In genomic region chr12:128823216-128823915, GRCh38 we compare ENCODE assay signal across 8 cellular contexts. TPM values are rescaled to one million over a fixed set of nuclear protein-coding genes. Genes with fewer than 3 reads are reported as not detected.
DNase-seq lines count a peak whose midpoint lies in the region; ATAC-seq and TF ChIP-seq lines count a peak whose summit lies in the region.

No MANE protein-coding gene starts in this region.

- H3K79me2 ChIP-seq in OCI-LY7 (ENCODE audit: insufficient read depth, low read depth, low read length): peaks cover 61% of the 10 kb centered on the region

- H3K4me1 Mint-ChIP-seq in chondrocyte (ENCODE audit: low read depth) (peaks cover 44% of the 10 kb centered on the region), type B pancreatic cell (ENCODE audit: unreplicated experiment) (peaks cover 41% of the 10 kb centered on the region)

- POLR2A ChIA-PET in OCI-LY7 (lab: Charles Lee): interaction anchor here (0.8 to 1.9 kb wide), 5 partner anchors 13 to 34 kb away, joined by 5 to 7 read pairs (median 6); no protein-coding TSS in a partner anchor

- H2AFZ ChIP-seq in OCI-LY7 (ENCODE audit: low read length): no peak overlapping the region

- TF ChIP-seq CTCF in AG10803 (conservative IDR thresholded peaks at IDR 0.05; ENCODE audit: low read length) (no peak), OCI-LY7 (conservative IDR thresholded peaks at IDR 0.05; ENCODE audit: low read length) (no peak), chondrocyte (IDR thresholded peaks at IDR 0.05) (peak; percentile 19), lung (IDR thresholded peaks at IDR 0.05; ENCODE audit: control extremely low read depth, extremely low read depth) (no peak), type B pancreatic cell (conservative IDR thresholded peaks at IDR 0.05) (no peak)

- H3K4me3 Mint-ChIP-seq in chondrocyte (ENCODE audit: unreplicated experiment) (peak overlapping the region; percentile 77), type B pancreatic cell (peak overlapping the region; percentile 91)

- H3K36me3 ChIP-seq in OCI-LY7 (ENCODE audit: insufficient read depth, low read length): peaks cover 43% of the 10 kb centered on the region
- H3K36me3 ChIP-seq in lung (ENCODE audit: control insufficient read depth in 2 of 2, insufficient read depth in 2 of 2, low read length in 2 of 2): no peaks in the 10 kb centered on the region

- H3K9me3 ChIP-seq in OCI-LY7 (ENCODE audit: low read length) (peaks cover 9% of the 10 kb centered on the region; the same call in 1 of the 2 replicates), lung (ENCODE audit: control insufficient read depth in 2 of 2, insufficient read depth in 1 of 2, low read length in 1 of 2) (peaks cover 0 to 3% of the 10 kb centered on the region in 2 donors)

- H3K36me3 Mint-ChIP-seq in chondrocyte (ENCODE audit: low read depth): peaks cover 8% of the 10 kb centered on the region
- H3K36me3 Mint-ChIP-seq in type B pancreatic cell: peaks cover 15% of the 10 kb centered on the region

- H3K27me3 Mint-ChIP-seq in chondrocyte (ENCODE audit: low read depth): no peaks in the 10 kb centered on the region
- no peaks in the 10 kb centered on the region for H3K27me3 Mint-ChIP-seq in type B pancreatic cell

- peak overlapping the region; percentile 92 for H3K4me2 ChIP-seq in OCI-LY7 (ENCODE audit: low read length)

- BruUV-seq in OCI-LY7 (replicated peaks; lab: Mats Ljungman, UMichigan): no TSS peak

- peak; percentile 16 for TF ChIP-seq POLR2A in GM18526 (IDR thresholded peaks at IDR 0.05; ENCODE audit: extremely low read depth, insufficient read length)

- peak overlapping the region; percentile 78 for H3K4me3 ChIP-seq in AG10803 (ENCODE audit: low read length)
- H3K4me3 ChIP-seq in OCI-LY7 (ENCODE audit: low read depth, low read length, poor library complexity, severe bottlenecking): peak overlapping the region; percentile 99
- H3K4me3 ChIP-seq in lung: peak overlapping the region; percentile 98

- WGBS in lung, 2 donors: 1% methylated on average over 53 to 88 of the region's 88 CpGs

- peak; percentile 17 for DNase-seq in AG10803 (ENCODE audit: low read depth)
- DNase-seq in OCI-LY7 (ENCODE audit: low spot score): no peak
- no peak for DNase-seq in chondrocyte (ENCODE audit: low spot score)
- peak; percentile 41 for DNase-seq in lung (ENCODE audit: low spot score)
- DNase-seq in type B pancreatic cell (ENCODE audit: extremely low spot score, unreplicated experiment): no peak
- no peak for DNase-seq in NK-92 treated with Interleukin-12 subunit alpha and Interleukin-12 subunit beta, amount 100 ng/mL, for 24 hours (lab: John Stamatoyannopoulos, UW)

- H3K9me2 ChIP-seq in OCI-LY7 (ENCODE audit: insufficient read depth, low read length): no peaks in the 10 kb centered on the region

- H3K4me1 ChIP-seq in OCI-LY7 (ENCODE audit: insufficient read depth, low read length, poor library complexity, severe bottlenecking) (peaks cover 69% of the 10 kb centered on the region), lung (ENCODE audit: control insufficient read depth in 2 of 2, insufficient read depth in 2 of 2, low read length in 2 of 2) (peaks cover 9 to 23% of the 10 kb centered on the region in 2 donors)

- no peaks in the 10 kb centered on the region for H3K27me3 ChIP-seq in lung (ENCODE audit: control insufficient read depth, insufficient read depth)

- ATAC-seq in HG03039 (IDR thresholded peaks at IDR 0.05; ENCODE audit: unreplicated experiment) (peak; percentile 16), lung (ENCODE audit: insufficient read depth, low FRiP score) (peak; percentile 21)

- peaks cover 8% of the 10 kb centered on the region for H3K9me3 Mint-ChIP-seq in chondrocyte (ENCODE audit: low read depth)
- H3K9me3 Mint-ChIP-seq in type B pancreatic cell: no peaks in the 10 kb centered on the region

- H3K27ac ChIP-seq in OCI-LY7 (ENCODE audit: low read depth, low read length, poor library complexity, severe bottlenecking): peak overlapping the region; percentile 84
- peak overlapping the region; percentile 85 to 97 for H3K27ac ChIP-seq in lung (ENCODE audit: low read depth in 1 of 2, low read length in 1 of 2)

- H3K27ac Mint-ChIP-seq in chondrocyte (ENCODE audit: unreplicated experiment) (no peak overlapping the region), type B pancreatic cell (peak overlapping the region; percentile 91)

- peaks cover 26% of the 10 kb centered on the region for H4K20me1 ChIP-seq in OCI-LY7 (ENCODE audit: insufficient read depth, low read length)

- CTCF ChIA-PET in OCI-LY7 (lab: Charles Lee; ENCODE audit: unreplicated experiment): no interaction called here

- intact Hi-C loops in OCI-LY7 (cut with micrococcal nuclease; ENCODE audit: unreplicated experiment): loop anchor here (5.0 kb wide), 1 partner anchor 41 kb away; no protein-coding TSS in a partner anchor

RNA-seq across cellular contexts. Expression of gene SLC15A4, which starts 0.4 kb away (rescaled TPM):
- 46.7 and 53.3 TPM in 2 replicates for total RNA-seq in OCI-LY7 (2014; rRNA removed; shearing (Covaris generic))
- 72.8 and 87.3 TPM in 2 replicates for total RNA-seq in OCI-LY7 (2022)
- 31.7 to 35.0 TPM (median 34.0 TPM) in 3 replicates for total RNA-seq in chondrocyte
- total RNA-seq in lung: 10 to 100 TPM; 30.1 to 42.4 TPM
- 10 to 100 TPM; 11.7 to 33.7 TPM for polyA plus RNA-seq in lung
- total RNA-seq in type B pancreatic cell (ENCODE audit: low replicate concordance): 24.6 and 28.8 TPM in 2 replicates

RNA-seq across cellular contexts. Expression of gene GLT1D1, which starts 29.9 kb away (rescaled TPM):
- total RNA-seq in OCI-LY7 (2014; rRNA removed; shearing (Covaris generic)): not detected in 2 replicates
- total RNA-seq in OCI-LY7 (2022) (0.32 and 0.41 TPM in 2 replicates), chondrocyte (0.22 to 0.44 TPM (median 0.27 TPM) in 3 replicates), lung (1 to 10 TPM; 1.5 to 7.0 TPM), type B pancreatic cell (ENCODE audit: low replicate concordance) (2.5 and 2.6 TPM in 2 replicates)
- polyA plus RNA-seq in lung: 10 to 100 TPM in 1 of 2 donors, under 1 TPM in 1; 0.39 to 25.4 TPM

Comparison
In these comparisons a context has a peak if more than half of its experiments do, and no peak if none do; other contexts are left out.
1. DNase-seq: peak in AG10803 (single experiment) and lung (single experiment); none in OCI-LY7 (single experiment), chondrocyte (single experiment), type B pancreatic cell (single experiment) and NK-92 treated with Interleukin-12 subunit alpha and Interleukin-12 subunit beta, amount 100 ng/mL, for 24 hours (single experiment).
2. Peak in every context shown above with its lines, with median percentiles within 50 percentile points of each other: H3K4me3 ChIP-seq.